In genomic region chr4:1321946-1322650, GRCh38 we compare ENCODE assay signal across 13 cellular contexts.
"Had no signal": no experiment of that assay in that cellular context is flagged by ENCODE, and none has a peak within 500 bp of the region (broad histone marks: within the 10 kb centered on the region; RNA-seq: fewer than 3 reads in every experiment).

No MANE protein-coding gene starts in this region.

- H3K4me1 ChIP-seq: left lung, sigmoid colon, thyroid gland had no signal

- H3K27ac ChIP-seq: left lung, sigmoid colon, thyroid gland, WERI-Rb-1 had no signal

- H3K9me3 ChIP-seq: left lung, sigmoid colon, thyroid gland had no signal

- ATAC-seq: effector memory CD8-positive, alpha-beta T cell; left lung had no signal

- DNase-seq: activated CD4-positive, alpha-beta T cell treated with anti-CD3 and anti-CD28 coated beads for 1 hour; activated CD8-positive, alpha-beta memory T cell treated with anti-CD3 and anti-CD28 coated beads for 24 hours; effector memory CD8-positive, alpha-beta T cell; foreskin fibroblast; hippocampal formation; islet precursor cell; sigmoid colon; stimulated activated CD8-positive, alpha-beta memory T cell treated with anti-CD3 and anti-CD28 coated beads, Interleukin-4, amount 100 ng/mL, for 48 hours; stimulated activated naive CD4-positive, alpha-beta T cell; SW 1271; thyroid gland; WERI-Rb-1 had no signal

- H3K4me3 ChIP-seq: left lung, sigmoid colon, thyroid gland had no signal

- H3K27me3 ChIP-seq: left lung, sigmoid colon, thyroid gland had no signal
